ENCODE assay signal across 8 cellular contexts in the genomic region with DNA sequence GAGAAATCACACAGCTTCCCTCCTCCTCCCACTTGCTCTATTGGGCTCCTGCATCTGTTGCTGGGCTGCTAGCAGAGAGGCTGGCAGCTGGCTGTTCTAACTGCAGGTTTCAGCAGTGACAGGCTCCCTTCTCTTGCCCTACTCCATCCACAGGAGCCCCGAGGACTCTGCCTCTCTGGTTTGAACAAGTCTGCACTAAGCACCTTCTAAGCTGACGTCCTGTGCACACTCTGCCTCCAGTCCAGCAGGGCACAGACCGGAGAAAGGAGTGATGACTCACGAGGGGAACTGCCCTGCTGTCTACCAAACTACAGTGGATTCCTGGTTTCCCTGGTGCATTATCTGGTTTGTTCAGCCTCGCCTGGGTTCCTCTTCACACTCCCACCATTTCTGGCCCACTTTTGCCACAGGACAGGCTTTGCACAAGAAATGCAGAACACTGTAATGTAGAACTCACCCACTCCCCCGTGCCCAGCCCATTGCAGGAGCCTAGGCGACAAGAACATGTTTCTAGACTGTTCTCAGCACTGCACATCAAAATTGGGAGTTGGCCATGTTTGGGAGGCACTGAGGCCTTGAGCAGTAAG. TPM values are rescaled to one million over a fixed set of nuclear protein-coding genes. Genes with fewer than 3 reads are reported as not detected.
A peak's percentile ranks its signal among the peaks of the same experiment; 100 is the strongest.
DNase-seq lines count a peak whose midpoint lies in the region; ATAC-seq and TF ChIP-seq lines count a peak whose summit lies in the region.

No MANE protein-coding gene starts in this region.

- peak overlapping the region; percentile 10 to 90 (median 50) for H3K27ac Mint-ChIP-seq in naive thymus-derived CD4-positive, alpha-beta T cell
- H3K27ac Mint-ChIP-seq in chondrocyte (ENCODE audit: unreplicated experiment), result no peak overlapping the region

- TF ChIP-seq CTCF in chondrocyte (IDR thresholded peaks at IDR 0.05), result no peak

- no peaks in the 10 kb centered on the region for H3K27me3 Mint-ChIP-seq in naive thymus-derived CD4-positive, alpha-beta T cell
- peaks cover 24% of the 10 kb centered on the region for H3K27me3 Mint-ChIP-seq in chondrocyte (ENCODE audit: low read depth)

- H3K4me3 ChIP-seq in naive thymus-derived CD4-positive, alpha-beta T cell (ENCODE audit: low read length), result no peak overlapping the region

- DNase-seq in ELR (ENCODE audit: low read depth) (peak; percentile 8), NOMO-1 (lab: John Stamatoyannopoulos, UW; ENCODE audit: unreplicated experiment in 2 of 2) (peak; percentile 66 to 73), caudate nucleus (lab: John Stamatoyannopoulos, UW) (no peak), NCI-H2196 (lab: John Stamatoyannopoulos, UW; ENCODE audit: unreplicated experiment) (no peak), NCI-H69 (lab: John Stamatoyannopoulos, UW) (no peak), chondrocyte (ENCODE audit: low spot score) (no peak)
- no peak for DNase-seq in naive thymus-derived CD4-positive, alpha-beta T cell
- no peak for DNase-seq in stimulated activated CD4-positive, alpha-beta T cell treated with anti-CD3 and anti-CD28 coated beads, Interleukin-4, amount 100 ng/mL, for 1 hour

- CTCF ChIA-PET in naive thymus-derived CD4-positive, alpha-beta T cell (lab: Charles Lee), result no interaction called here

- peak overlapping the region in 2 of 10 donors; percentile 5 to 10 for H3K4me3 Mint-ChIP-seq in naive thymus-derived CD4-positive, alpha-beta T cell
- H3K4me3 Mint-ChIP-seq in chondrocyte (ENCODE audit: unreplicated experiment), result no peak overlapping the region

- peak overlapping the region; percentile 37 for H3K27ac ChIP-seq in caudate nucleus (ENCODE audit: low read depth, low read length)
- no peak overlapping the region for H3K27ac ChIP-seq in naive thymus-derived CD4-positive, alpha-beta T cell (ENCODE audit: low read depth, low read length)

- intact Hi-C loops in naive thymus-derived CD4-positive, alpha-beta T cell (cut with micrococcal nuclease), result loop anchor here in 1 of 2 donors (1.0 kb wide), 1 partner anchor 10 kb away; no protein-coding TSS in a partner anchor

- H3K36me3 Mint-ChIP-seq in naive thymus-derived CD4-positive, alpha-beta T cell, result peaks cover 0 to 33% (median under 1%) of the 10 kb centered on the region in 5 donors
- H3K36me3 Mint-ChIP-seq in chondrocyte (ENCODE audit: low read depth), result no peaks in the 10 kb centered on the region

- ATAC-seq in naive thymus-derived CD4-positive, alpha-beta T cell, result peak; percentile 68

- no peaks in the 10 kb centered on the region for H3K36me3 ChIP-seq in naive thymus-derived CD4-positive, alpha-beta T cell (ENCODE audit: control insufficient read depth in 2 of 3, insufficient read depth in 3 of 3, low read length in 3 of 3)

- peaks cover 68 to 98% of the 10 kb centered on the region in 2 donors for H3K4me1 ChIP-seq in naive thymus-derived CD4-positive, alpha-beta T cell (ENCODE audit: control insufficient read depth in 2 of 2, insufficient read depth in 2 of 2, low read length in 2 of 2)

- no peaks in the 10 kb centered on the region for H3K27me3 ChIP-seq in naive thymus-derived CD4-positive, alpha-beta T cell (ENCODE audit: control insufficient read depth in 2 of 2, insufficient read depth in 2 of 2, low read length in 2 of 2)

- H3K4me1 Mint-ChIP-seq in naive thymus-derived CD4-positive, alpha-beta T cell, result peaks cover 79 to 93% (median 86%) of the 10 kb centered on the region in 7 donors
- H3K4me1 Mint-ChIP-seq in chondrocyte (ENCODE audit: low read depth), result no peaks in the 10 kb centered on the region

- peaks cover 0 to 14% (median 5%) of the 10 kb centered on the region in 11 donors for H3K9me3 Mint-ChIP-seq in naive thymus-derived CD4-positive, alpha-beta T cell
- H3K9me3 Mint-ChIP-seq in chondrocyte (ENCODE audit: low read depth), result peaks cover under 1% of the 10 kb centered on the region

- POLR2A ChIA-PET in naive thymus-derived CD4-positive, alpha-beta T cell (lab: Charles Lee), result interaction anchor here (2.9 kb wide), 1 partner anchor 10 kb away, joined by 21 read pairs; no protein-coding TSS in a partner anchor

- peaks cover 0 to 5% (median 1%) of the 10 kb centered on the region in 3 experiments for H3K9me3 ChIP-seq in naive thymus-derived CD4-positive, alpha-beta T cell (ENCODE audit: control insufficient read depth in 2 of 3, low read length in 3 of 3)

RNA-seq across cellular contexts. Expression of a gene that starts 26.0 kb away (rescaled TPM):
- 100 to 1,000 TPM; 154 to 300 (median 184) TPM for total RNA-seq in naive thymus-derived CD4-positive, alpha-beta T cell
- polyA plus RNA-seq in naive thymus-derived CD4-positive, alpha-beta T cell, result 100 to 1,000 TPM in 1 of 2 donors, 10 to 100 TPM in 1; 85.2 to 163 TPM
- 0.12 to 0.77 TPM in 2 of 3 replicates, not detected in the other for total RNA-seq in chondrocyte

Comparison
In these comparisons a context has a peak if more than half of its experiments do, and no peak if none do; other contexts are left out.
1. DNase-seq: peak in ELR (single experiment) and NOMO-1 (2 of 2); none in caudate nucleus (0 of 61), naive thymus-derived CD4-positive, alpha-beta T cell (0 of 9), NCI-H2196 (single experiment), stimulated activated CD4-positive, alpha-beta T cell treated with anti-CD3 and anti-CD28 coated beads, Interleukin-4, amount 100 ng/mL, for 1 hour (single experiment), NCI-H69 (single experiment) and chondrocyte (single experiment).
2. RNA of a gene that starts 26.0 kb away (total RNA-seq): 154 to 300 TPM in naive thymus-derived CD4-positive, alpha-beta T cell; 0.12 to 0.77 TPM in chondrocyte; every median in the first group is over 10 times any median in the second.